Comparison of ENCODE assay signal across 23 cellular contexts in genomic region chr1:236615399-236616148, GRCh38.
"Had no signal": no experiment of that assay in that cellular context is flagged by ENCODE, and none has a peak within 500 bp of the region (broad histone marks: within the 10 kb centered on the region; RNA-seq: fewer than 3 reads in every experiment).

No MANE protein-coding gene starts in this region.

- DNase-seq: dermis blood vessel endothelial cell; effector memory CD4-positive, alpha-beta T cell; foreskin keratinocyte; glutamatergic neuron; kidney; left lung; lower lobe of right lung; naive B cell; pancreas; sigmoid colon; small intestine; stimulated activated CD4-positive, alpha-beta T cell treated with anti-CD3 and anti-CD28 coated beads, Interleukin-15, amount 100 ng/mL, for 24 hours; stimulated activated CD4-positive, alpha-beta T cell treated with anti-CD3 and anti-CD28 coated beads, Interleukin-2, amount 100 ng/mL, for 48 hours; stimulated activated naive B cell treated with anti-CD40 and anti-IgM and Interleukin-4, amounts not matched to agents 10 μg/mL and 1 μg/mL and 100 μg/mL, for 72 hours; stimulated activated naive CD8-positive, alpha-beta T cell treated with anti-CD3 and anti-CD28 coated beads, Interleukin-15, amount 100 ng/mL, for 72 hours; transverse colon; upper lobe of right lung; uterus had no signal

- H3K36me3 ChIP-seq: esophagus muscularis mucosa, left lung, lower lobe of right lung, neutrophil, pancreas, sigmoid colon, suprapubic skin, transverse colon, upper lobe of right lung, uterus had no signal

- H3K27me3 ChIP-seq: pancreas, sigmoid colon, uterus had no signal

- H3K4me3 ChIP-seq: coronary artery, esophagus muscularis mucosa, left lung, lower lobe of right lung, pancreas, sigmoid colon, suprapubic skin, transverse colon, upper lobe of right lung, uterus had no signal

- ATAC-seq: foreskin keratinocyte; left lung; lower lobe of right lung; natural killer cell treated with Interleukin-12 subunit alpha and Interleukin-12 subunit beta and Interleukin-15 and Interleukin-18, amount 100 ng/mL, for 72 hours; pancreas; stimulated activated naive B cell treated with anti-CD40 and anti-IgM and Interleukin-4, amounts not matched to agents 10 μg/mL and 1 μg/mL and 100 μg/mL, for 72 hours; stimulated activated naive CD8-positive, alpha-beta T cell treated with anti-CD3 and anti-CD28 coated beads, Interleukin-15, amount 100 ng/mL, for 72 hours; upper lobe of right lung had no signal

- H3K9me3 ChIP-seq: esophagus muscularis mucosa, left lung, lower lobe of right lung, neutrophil, pancreas, sigmoid colon, suprapubic skin, transverse colon, upper lobe of right lung, uterus had no signal

- H3K4me1 ChIP-seq: esophagus muscularis mucosa, foreskin keratinocyte, left lung, lower lobe of right lung, pancreas, sigmoid colon, suprapubic skin, transverse colon, upper lobe of right lung, uterus had no signal

- H3K27ac ChIP-seq: coronary artery, esophagus muscularis mucosa, foreskin keratinocyte, left lung, lower lobe of right lung, neutrophil, pancreas, sigmoid colon, suprapubic skin, transverse colon, upper lobe of right lung, uterus had no signal
